Comparison of ENCODE assay signal across 1 cellular context in the genomic region with DNA sequence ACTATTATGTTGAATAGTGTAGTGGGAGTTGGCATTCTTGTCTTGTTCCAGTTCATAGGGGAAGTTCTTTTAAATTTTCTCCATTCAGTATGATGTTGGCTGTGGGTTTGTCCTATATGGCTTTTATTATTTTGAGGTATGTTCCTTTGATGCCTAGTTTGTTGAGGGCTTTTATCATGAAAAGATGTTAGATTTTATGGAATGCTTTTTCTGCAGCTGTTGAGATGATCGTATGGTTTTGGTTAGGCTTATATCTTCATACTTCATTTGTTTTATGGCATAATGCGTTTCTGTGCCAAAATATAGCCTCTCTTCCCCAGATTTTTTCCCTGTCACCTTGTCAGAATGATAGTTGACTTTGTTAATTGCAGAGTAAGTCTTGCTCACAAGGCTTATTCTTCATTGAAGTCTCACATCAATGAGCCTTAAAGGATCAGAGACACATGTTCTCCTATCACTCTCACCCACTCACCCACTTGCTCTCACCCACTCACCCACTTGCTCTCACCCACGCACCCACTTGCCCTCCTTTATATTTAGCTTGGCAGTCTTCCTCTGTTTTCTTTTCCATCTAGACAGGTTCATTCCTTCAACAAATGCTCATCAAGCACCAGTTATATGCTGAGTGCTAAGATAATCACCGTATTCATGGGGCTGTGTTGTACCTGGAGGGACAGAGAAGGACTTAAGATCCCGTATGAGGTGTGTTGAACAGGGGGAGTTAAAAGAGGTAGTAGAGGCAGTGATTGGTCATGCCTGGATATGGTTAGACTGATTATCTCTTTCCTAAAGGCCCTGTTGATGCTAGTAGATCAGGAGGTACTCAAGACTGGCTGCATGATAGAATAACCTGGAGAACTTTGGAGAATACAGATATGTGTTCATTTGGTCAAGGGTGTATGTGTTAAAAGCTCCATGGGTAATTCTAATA.
A peak's percentile ranks its signal among the peaks of the same experiment; 100 is the strongest.
TF ChIP-seq lines count a peak whose summit lies in the region.

No MANE protein-coding gene starts in this region.

TF ChIP-seq in HEK293, 187 proteins besides CTCF, POLR2A, EP300 and RAD21 (continued from another document):
- TF ChIP-seq, protein P1, sequence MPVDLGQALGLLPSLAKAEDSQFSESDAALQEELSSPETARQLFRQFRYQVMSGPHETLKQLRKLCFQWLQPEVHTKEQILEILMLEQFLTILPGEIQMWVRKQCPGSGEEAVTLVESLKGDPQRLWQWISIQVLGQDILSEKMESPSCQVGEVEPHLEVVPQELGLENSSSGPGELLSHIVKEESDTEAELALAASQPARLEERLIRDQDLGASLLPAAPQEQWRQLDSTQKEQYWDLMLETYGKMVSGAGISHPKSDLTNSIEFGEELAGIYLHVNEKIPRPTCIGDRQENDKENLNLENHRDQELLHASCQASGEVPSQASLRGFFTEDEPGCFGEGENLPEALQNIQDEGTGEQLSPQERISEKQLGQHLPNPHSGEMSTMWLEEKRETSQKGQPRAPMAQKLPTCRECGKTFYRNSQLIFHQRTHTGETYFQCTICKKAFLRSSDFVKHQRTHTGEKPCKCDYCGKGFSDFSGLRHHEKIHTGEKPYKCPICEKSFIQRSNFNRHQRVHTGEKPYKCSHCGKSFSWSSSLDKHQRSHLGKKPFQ (tag by site-specific recombination; IDR thresholded peaks at IDR 0.05), result 0 out of 2 replicates have a peak, but pooled peaks have one; percentile 59
- TF ChIP-seq ZNF623 (tag by site-specific recombination; IDR thresholded peaks at IDR 0.05), result no peak
- TF ChIP-seq GLI2 (tag by site-specific recombination; IDR thresholded peaks at IDR 0.05; ENCODE audit: borderline replicate concordance, low read depth), result no peak
